In the genomic region with DNA sequence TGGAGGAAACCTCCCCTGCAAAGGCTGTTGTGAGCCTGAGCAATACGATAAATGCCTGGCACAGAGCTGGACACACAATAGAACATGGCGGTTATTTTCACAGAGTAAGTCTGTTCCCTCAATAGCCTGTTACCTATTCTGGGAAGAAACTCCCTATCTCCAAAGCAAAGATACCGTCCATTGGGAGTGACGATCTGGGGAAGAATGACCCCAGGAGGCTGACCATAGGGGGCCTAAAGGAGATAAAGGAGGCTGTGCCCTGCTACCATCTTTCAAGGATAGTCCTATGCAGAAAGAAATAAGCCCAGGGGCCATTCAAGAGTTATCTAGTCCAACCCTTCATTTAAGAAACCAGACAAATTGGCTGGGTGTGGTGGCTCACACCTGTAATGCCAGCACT, we compare ENCODE assay signal across 1 cellular context.
TF ChIP-seq lines count a peak whose summit lies in the region.

No MANE protein-coding gene starts in this region.

TF ChIP-seq in GM23338, 12 proteins besides CTCF, POLR2A, EP300 and RAD21 (continued from another document):
- TF ChIP-seq, protein P1, sequence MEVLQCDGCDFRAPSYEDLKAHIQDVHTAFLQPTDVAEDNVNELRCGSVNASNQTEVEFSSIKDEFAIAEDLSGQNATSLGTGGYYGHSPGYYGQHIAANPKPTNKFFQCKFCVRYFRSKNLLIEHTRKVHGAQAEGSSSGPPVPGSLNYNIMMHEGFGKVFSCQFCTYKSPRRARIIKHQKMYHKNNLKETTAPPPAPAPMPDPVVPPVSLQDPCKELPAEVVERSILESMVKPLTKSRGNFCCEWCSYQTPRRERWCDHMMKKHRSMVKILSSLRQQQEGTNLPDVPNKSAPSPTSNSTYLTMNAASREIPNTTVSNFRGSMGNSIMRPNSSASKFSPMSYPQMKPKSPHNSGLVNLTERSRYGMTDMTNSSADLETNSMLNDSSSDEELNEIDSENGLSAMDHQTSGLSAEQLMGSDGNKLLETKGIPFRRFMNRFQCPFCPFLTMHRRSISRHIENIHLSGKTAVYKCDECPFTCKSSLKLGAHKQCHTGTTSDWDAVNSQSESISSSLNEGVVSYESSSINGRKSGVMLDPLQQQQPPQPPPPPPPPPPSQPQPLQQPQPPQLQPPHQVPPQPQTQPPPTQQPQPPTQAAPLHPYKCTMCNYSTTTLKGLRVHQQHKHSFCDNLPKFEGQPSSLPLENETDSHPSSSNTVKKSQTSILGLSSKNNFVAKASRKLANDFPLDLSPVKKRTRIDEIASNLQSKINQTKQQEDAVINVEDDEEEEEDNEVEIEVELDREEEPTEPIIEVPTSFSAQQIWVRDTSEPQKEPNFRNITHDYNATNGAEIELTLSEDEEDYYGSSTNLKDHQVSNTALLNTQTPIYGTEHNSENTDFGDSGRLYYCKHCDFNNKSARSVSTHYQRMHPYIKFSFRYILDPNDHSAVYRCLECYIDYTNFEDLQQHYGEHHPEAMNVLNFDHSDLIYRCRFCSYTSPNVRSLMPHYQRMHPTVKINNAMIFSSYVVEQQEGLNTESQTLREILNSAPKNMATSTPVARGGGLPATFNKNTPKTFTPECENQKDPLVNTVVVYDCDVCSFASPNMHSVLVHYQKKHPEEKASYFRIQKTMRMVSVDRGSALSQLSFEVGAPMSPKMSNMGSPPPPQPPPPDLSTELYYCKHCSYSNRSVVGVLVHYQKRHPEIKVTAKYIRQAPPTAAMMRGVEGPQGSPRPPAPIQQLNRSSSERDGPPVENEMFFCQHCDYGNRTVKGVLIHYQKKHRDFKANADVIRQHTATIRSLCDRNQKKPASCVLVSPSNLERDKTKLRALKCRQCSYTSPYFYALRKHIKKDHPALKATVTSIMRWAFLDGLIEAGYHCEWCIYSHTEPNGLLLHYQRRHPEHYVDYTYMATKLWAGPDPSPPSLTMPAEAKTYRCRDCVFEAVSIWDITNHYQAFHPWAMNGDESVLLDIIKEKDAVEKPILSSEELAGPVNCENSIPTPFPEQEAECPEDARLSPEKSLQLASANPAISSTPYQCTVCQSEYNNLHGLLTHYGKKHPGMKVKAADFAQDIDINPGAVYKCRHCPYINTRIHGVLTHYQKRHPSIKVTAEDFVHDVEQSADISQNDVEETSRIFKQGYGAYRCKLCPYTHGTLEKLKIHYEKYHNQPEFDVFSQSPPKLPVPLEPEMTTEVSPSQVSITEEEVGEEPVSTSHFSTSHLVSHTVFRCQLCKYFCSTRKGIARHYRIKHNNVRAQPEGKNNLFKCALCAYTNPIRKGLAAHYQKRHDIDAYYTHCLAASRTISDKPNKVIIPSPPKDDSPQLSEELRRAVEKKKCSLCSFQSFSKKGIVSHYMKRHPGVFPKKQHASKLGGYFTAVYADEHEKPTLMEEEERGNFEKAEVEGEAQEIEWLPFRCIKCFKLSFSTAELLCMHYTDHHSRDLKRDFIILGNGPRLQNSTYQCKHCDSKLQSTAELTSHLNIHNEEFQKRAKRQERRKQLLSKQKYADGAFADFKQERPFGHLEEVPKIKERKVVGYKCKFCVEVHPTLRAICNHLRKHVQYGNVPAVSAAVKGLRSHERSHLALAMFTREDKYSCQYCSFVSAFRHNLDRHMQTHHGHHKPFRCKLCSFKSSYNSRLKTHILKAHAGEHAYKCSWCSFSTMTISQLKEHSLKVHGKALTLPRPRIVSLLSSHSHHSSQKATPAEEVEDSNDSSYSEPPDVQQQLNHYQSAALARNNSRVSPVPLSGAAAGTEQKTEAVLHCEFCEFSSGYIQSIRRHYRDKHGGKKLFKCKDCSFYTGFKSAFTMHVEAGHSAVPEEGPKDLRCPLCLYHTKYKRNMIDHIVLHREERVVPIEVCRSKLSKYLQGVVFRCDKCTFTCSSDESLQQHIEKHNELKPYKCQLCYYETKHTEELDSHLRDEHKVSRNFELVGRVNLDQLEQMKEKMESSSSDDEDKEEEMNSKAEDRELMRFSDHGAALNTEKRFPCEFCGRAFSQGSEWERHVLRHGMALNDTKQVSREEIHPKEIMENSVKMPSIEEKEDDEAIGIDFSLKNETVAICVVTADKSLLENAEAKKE (CRISPR knock-in tag; IDR thresholded peaks at IDR 0.05), result no peak
- TF ChIP-seq POLR2AphosphoS5 (IDR thresholded peaks at IDR 0.05; ENCODE audit: low read depth), result no peak
